1 cellular context compared by ENCODE assay signal in the genomic region with DNA sequence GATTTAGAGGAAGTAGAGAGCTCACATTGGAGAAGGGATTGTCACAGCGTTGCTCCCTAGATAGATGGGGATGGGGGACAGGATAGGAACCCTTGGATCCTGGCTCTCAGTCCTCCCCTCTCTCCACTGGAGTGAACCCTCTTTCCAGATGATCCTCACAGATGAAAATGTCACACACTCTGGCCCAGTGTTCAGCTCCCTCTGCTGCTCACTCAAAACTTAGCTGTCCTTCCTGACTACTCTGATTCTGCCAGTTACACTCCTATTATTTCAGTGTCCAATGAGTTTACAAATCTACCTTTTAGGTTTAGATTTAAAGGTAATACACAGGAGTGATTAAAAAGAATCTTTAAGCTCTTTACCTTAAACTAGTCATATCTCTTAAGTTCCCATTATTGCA.
TF ChIP-seq lines count a peak whose summit lies in the region.

No MANE protein-coding gene starts in this region.

TF ChIP-seq in GM23338, 12 proteins besides CTCF, POLR2A, EP300 and RAD21 (continued from another document):
- no peak for TF ChIP-seq REST (IDR thresholded peaks at IDR 0.05; ENCODE audit: unreplicated experiment)
- TF ChIP-seq CREB1 (CRISPR knock-in tag; IDR thresholded peaks at IDR 0.05; ENCODE audit: low read depth): no peak
- TF ChIP-seq EZH2 (IDR thresholded peaks at IDR 0.05; ENCODE audit: low read depth, unreplicated experiment): no peak
- TF ChIP-seq NANOG (IDR thresholded peaks at IDR 0.05; ENCODE audit: borderline replicate concordance): no peak
- TF ChIP-seq ZNF462 (CRISPR knock-in tag; IDR thresholded peaks at IDR 0.05): no peak
- TF ChIP-seq EZH2phosphoT487 (IDR thresholded peaks at IDR 0.05; ENCODE audit: unreplicated experiment): no peak
